Comparison of ENCODE assay signal across 15 cellular contexts in the genomic region with DNA sequence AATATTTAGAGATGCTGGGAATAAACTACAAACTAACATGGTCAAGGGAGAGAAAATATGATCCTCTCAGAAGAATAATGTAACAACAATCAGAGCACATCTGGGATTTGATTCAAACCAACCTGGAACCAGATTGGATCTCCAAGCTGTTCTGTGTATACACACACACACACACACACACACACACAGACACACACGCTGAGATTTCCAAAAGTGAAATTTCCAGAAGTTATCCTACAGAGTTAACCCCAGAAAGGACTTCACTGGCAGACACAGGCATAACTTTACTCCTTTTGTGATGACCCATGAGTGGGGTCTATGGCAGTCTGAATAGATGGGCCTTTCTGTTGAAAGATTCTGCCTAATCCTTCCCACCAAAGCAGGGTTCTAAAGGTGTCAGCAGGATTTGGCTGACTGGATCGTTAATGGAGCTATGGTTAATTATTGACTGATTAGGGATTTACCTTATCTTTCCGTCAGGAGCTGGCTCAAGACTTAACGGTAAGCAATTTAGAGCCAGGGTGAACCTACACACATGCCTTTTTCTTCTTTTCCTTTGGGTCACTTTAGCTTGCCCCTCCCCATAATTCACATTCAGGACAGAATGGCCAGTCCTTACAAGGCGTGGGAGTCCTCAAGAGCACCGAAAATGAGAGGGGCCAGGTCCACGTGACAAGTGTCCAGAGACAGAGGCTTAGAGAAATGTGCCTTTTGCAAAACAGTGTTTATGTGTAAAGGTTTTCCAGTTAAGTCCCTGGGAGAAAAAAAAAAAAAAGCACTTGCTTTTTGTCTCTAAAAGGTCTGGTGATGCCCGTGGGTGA. TPM values are rescaled to one million over a fixed set of nuclear protein-coding genes. Genes with fewer than 3 reads are reported as not detected.
"Had no signal": no experiment of that assay in that cellular context is flagged by ENCODE, and none has a peak within 500 bp of the region (broad histone marks: within the 10 kb centered on the region; RNA-seq: fewer than 3 reads in every experiment).

No MANE protein-coding gene starts in this region.

- H3K4me1 ChIP-seq: breast epithelium, left lung, vagina had no signal

- H3K4me3 ChIP-seq: breast epithelium, esophagus muscularis mucosa, left lung, ovary, smooth muscle cell, thyroid gland, vagina had no signal

- H3K36me3 ChIP-seq: breast epithelium, esophagus muscularis mucosa, left lung, ovary, thyroid gland, vagina had no signal

- FAIRE-seq: endometrium had no signal

- H3K27me3 ChIP-seq: ovary, thyroid gland, vagina had no signal

- DNase-seq: activated CD4-positive, alpha-beta memory T cell treated with anti-CD3 and anti-CD28 coated beads for 36 hours; activated CD4-positive, alpha-beta T cell treated with anti-CD3 and anti-CD28 coated beads for 1 hour; activated gamma-delta T cell treated with Interleukin-2 at 50 U/mL for 16 hours; activated naive CD8-positive, alpha-beta T cell treated with anti-CD3 and anti-CD28 coated beads for 36 hours; activated T-cell treated with anti-CD3 and anti-CD28 coated beads, Interleukin-2, amount 50 U/mL, for 48 hours; glutamatergic neuron; left lung; mesenchymal stem cell had no signal

- ATAC-seq: left lung had no signal

- H3K27ac ChIP-seq: breast epithelium, esophagus muscularis mucosa, left lung, ovary, thyroid gland, vagina had no signal

- H3K9me3 ChIP-seq: breast epithelium, esophagus muscularis mucosa, left lung, ovary, thyroid gland, vagina had no signal

RNA-seq across cellular contexts. Expression of a gene that starts 10.9 kb away (rescaled TPM):
- total RNA-seq: activated naive CD8-positive, alpha-beta T cell treated with anti-CD3 and anti-CD28 coated beads for 36 hours had no signal
